Comparison of ENCODE assay signal across 1 cellular context in the genomic region with DNA sequence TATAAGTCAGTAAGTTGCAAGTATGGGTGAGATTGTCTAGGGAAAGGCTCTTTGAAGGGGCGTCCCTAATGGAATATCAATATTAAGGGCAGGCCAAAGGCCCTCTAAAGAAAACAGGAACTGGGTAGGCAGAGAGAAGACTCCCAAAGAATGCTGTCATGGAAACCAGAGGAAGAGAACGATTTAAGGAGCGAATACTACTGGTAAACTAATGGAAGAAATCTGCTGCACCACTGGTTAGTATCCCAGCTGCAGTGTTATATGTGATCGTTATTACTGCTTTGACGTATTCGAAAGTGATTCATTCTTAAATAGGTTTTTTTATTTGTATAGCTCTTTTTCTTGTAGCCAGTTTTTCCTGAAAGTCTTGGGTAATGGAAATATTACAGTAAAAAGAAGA.
TF ChIP-seq lines count a peak whose summit lies in the region.

No MANE protein-coding gene starts in this region.

TF ChIP-seq in H1, 55 proteins besides CTCF, POLR2A, EP300 and RAD21:
- TF ChIP-seq TAF7 (optimal IDR thresholded peaks at IDR 0.05; ENCODE audit: borderline replicate concordance, low read depth, low read length): no peak
- TF ChIP-seq CBX5 (IDR thresholded peaks at IDR 0.05; ENCODE audit: low read depth, low read length): no peak
- TF ChIP-seq KDM5A (IDR thresholded peaks at IDR 0.05; ENCODE audit: low read length): no peak
- no peak for TF ChIP-seq EGR1 (IDR thresholded peaks at IDR 0.05; ENCODE audit: borderline replicate concordance, low read depth, low read length)
- no peak for TF ChIP-seq RFX5 (IDR thresholded peaks at IDR 0.05; ENCODE audit: borderline replicate concordance, low read depth, low read length)
- TF ChIP-seq SAP30 (IDR thresholded peaks at IDR 0.05; ENCODE audit: insufficient read depth, insufficient replicate concordance, low read length): no peak
- TF ChIP-seq, protein P1, sequence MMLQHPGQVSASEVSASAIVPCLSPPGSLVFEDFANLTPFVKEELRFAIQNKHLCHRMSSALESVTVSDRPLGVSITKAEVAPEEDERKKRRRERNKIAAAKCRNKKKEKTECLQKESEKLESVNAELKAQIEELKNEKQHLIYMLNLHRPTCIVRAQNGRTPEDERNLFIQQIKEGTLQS (IDR thresholded peaks at IDR 0.05; ENCODE audit: insufficient read depth, low read depth, low read length): no peak
- no peak for TF ChIP-seq SUZ12 (IDR thresholded peaks at IDR 0.05; ENCODE audit: low read length)
- TF ChIP-seq YY1 (IDR thresholded peaks at IDR 0.05; ENCODE audit: low read depth, low read length): no peak
- no peak for TF ChIP-seq EZH2 (IDR thresholded peaks at IDR 0.05; ENCODE audit: low read depth, low read length, severe bottlenecking)
- no peak for TF ChIP-seq SP4 (IDR thresholded peaks at IDR 0.05; ENCODE audit: low read length)
- TF ChIP-seq SIRT6 (IDR thresholded peaks at IDR 0.05; ENCODE audit: low read length): no peak
- TF ChIP-seq SIX5 (IDR thresholded peaks at IDR 0.05; ENCODE audit: low read depth, low read length): no peak
- TF ChIP-seq SP2 (IDR thresholded peaks at IDR 0.05; ENCODE audit: low read length): no peak
- TF ChIP-seq RXRA (IDR thresholded peaks at IDR 0.05; ENCODE audit: insufficient read depth, low read depth, low read length): no peak
- no peak for TF ChIP-seq KDM4A (IDR thresholded peaks at IDR 0.05; ENCODE audit: low read depth, low read length, severe bottlenecking)
- no peak for TF ChIP-seq SIN3A (conservative IDR thresholded peaks at IDR 0.05 in 1 of 2, IDR thresholded peaks at IDR 0.05 in 1 of 2; ENCODE audit: low read depth in 1 of 2, low read length in 2 of 2)
- no peak for TF ChIP-seq POLR2AphosphoS5 (IDR thresholded peaks at IDR 0.05; ENCODE audit: low read depth, low read length)
- no peak for TF ChIP-seq TBP (IDR thresholded peaks at IDR 0.05; ENCODE audit: low read depth, low read length)
- TF ChIP-seq MAX (IDR thresholded peaks at IDR 0.05): no peak
TF ChIP-seq in H1: peak in this region for 0.
